13 cellular contexts compared by ENCODE assay signal in the genomic region with DNA sequence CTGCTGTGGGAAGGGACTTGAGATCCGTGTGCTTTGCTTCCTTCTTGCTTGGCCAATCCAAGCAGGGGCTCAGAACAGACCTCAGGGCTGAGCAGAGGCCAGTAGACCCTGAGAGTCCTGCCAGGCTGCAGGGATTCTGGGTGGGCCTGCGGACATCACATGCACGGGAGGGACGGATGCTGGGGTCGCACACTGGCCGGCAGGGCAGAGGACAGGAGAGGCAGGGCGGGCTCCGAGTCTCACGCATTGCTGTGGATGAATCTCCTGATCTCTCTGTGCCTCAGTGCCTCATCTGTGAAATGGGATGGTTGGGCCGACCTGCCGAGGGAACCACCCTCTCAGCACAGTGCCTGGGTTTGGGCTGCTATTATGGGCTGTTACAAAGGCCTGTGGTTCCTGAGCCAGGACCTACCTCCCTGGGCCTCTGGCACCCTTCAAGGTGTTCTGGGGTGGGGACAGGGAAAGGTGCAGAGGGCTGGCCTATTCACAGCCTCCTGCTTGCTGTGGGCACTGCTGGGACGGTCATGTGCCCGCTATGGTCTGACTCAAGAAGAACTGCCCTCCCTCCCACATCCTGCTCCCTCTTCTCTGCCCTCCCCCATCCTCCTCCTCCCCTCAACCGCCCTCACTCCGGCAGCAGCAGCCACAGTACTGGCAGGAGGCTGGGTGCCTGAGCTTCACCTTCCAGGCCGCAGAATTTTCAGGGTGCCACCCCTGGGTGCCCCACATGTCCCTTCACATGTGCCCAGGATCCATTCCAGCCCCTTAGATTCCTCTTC. TPM values are rescaled to one million over a fixed set of nuclear protein-coding genes. Genes with fewer than 3 reads are reported as not detected.
DNase-seq lines count a peak whose midpoint lies in the region; ATAC-seq and TF ChIP-seq lines count a peak whose summit lies in the region.
"Had no signal": no experiment of that assay in that cellular context is flagged by ENCODE, and none has a peak within 500 bp of the region (broad histone marks: within the 10 kb centered on the region; RNA-seq: fewer than 3 reads in every experiment).

No MANE protein-coding gene starts in this region.

- DNase-seq in A172 (ENCODE audit: low spot score) (peak; percentile 74), kidney epithelial cell (ENCODE audit: low read depth) (peak; percentile 68), NCI-H1092 treated with DMSO at 0.1 percent for 48 hours (lab: John Stamatoyannopoulos, UW) (no peak), Karpas-422 (no peak), GM10248 (ENCODE audit: extremely low spot score) (no peak)
- peak; percentile 23 for DNase-seq in Jurkat, Clone E6-1 (ENCODE audit: low read depth, low spot score)
- DNase-seq in CD4-positive, alpha-beta T cell: no peak
- DNase-seq: effector CD4-positive, alpha-beta T cell; KG1; NCI-H69 had no signal

- H3K36me3 ChIP-seq in kidney epithelial cell (ENCODE audit: control insufficient read depth, insufficient read depth, low read length) (peaks cover 1% of the 10 kb centered on the region), Karpas-422 (ENCODE audit: insufficient read depth, low read length) (no peaks in the 10 kb centered on the region)

- H3K4me1 Mint-ChIP-seq in CD4-positive, alpha-beta T cell (ENCODE audit: low read depth): no peaks in the 10 kb centered on the region

- H3K27ac ChIP-seq in angular gyrus (ENCODE audit: low read depth, low read length) (peak overlapping the region; percentile 9), Karpas-422 (ENCODE audit: low read length) (no peak overlapping the region)
- H3K27ac ChIP-seq in CD4-positive, alpha-beta T cell (ENCODE audit: low read depth, low read length): no peak overlapping the region
- H3K27ac ChIP-seq: parathyroid adenoma had no signal

- no peaks in the 10 kb centered on the region for H3K9me3 ChIP-seq in CD4-positive, alpha-beta T cell (ENCODE audit: control insufficient read depth, low read length)
- no peaks in the 10 kb centered on the region for H3K9me3 ChIP-seq in Karpas-422 (ENCODE audit: low read length)

- H3K36me3 Mint-ChIP-seq in CD4-positive, alpha-beta T cell (ENCODE audit: low read depth): no peaks in the 10 kb centered on the region

- no peaks in the 10 kb centered on the region for H3K9me2 ChIP-seq in Karpas-422 (replicated peaks; ENCODE audit: insufficient read depth, low read length)

- ATAC-seq in CD4-positive, alpha-beta T cell (ENCODE audit: poor library complexity): no peak

- H3K27ac Mint-ChIP-seq in CD4-positive, alpha-beta T cell: no peak overlapping the region

- no peaks in the 10 kb centered on the region for H4K20me1 ChIP-seq in Karpas-422 (ENCODE audit: insufficient read depth, low read depth, low read length)

- CTCF ChIA-PET in CD4-positive, alpha-beta T cell (lab: Charles Lee): no interaction called here
- CTCF ChIA-PET in GM10248 (lab: Yijun Ruan, JAX): no interaction called here

- no peak overlapping the region for H3K4me3 Mint-ChIP-seq in CD4-positive, alpha-beta T cell

- no peaks in the 10 kb centered on the region for H3K79me2 ChIP-seq in Karpas-422 (ENCODE audit: low read length)
- H3K79me2 ChIP-seq: parathyroid adenoma had no signal

- H3K9me3 Mint-ChIP-seq in CD4-positive, alpha-beta T cell: no peaks in the 10 kb centered on the region

- no peak overlapping the region for H3K4me3 ChIP-seq in Jurkat, Clone E6-1 (ENCODE audit: low read length)
- H3K4me3 ChIP-seq in kidney epithelial cell (ENCODE audit: low read depth, low read length): no peak overlapping the region
- H3K4me3 ChIP-seq in Karpas-422 (ENCODE audit: low read length): no peak overlapping the region

- no peak for TF ChIP-seq CTCF in kidney epithelial cell (IDR thresholded peaks at IDR 0.05; ENCODE audit: insufficient read depth, low read length, poor library complexity, severe bottlenecking)
- TF ChIP-seq CTCF in CD4-positive, alpha-beta T cell (IDR thresholded peaks at IDR 0.05): no peak
- TF ChIP-seq CTCF in GM10248 (IDR thresholded peaks at IDR 0.05; ENCODE audit: control extremely low read depth, extremely low read depth, low read depth, missing control alignments): no peak

- no peak overlapping the region for H3K4me2 ChIP-seq in Karpas-422 (ENCODE audit: low read depth, low read length, poor library complexity, severe bottlenecking)

- peaks cover 8% of the 10 kb centered on the region for H3K4me1 ChIP-seq in Karpas-422 (ENCODE audit: low read length)
- H3K4me1 ChIP-seq: parathyroid adenoma had no signal

- H3K9ac ChIP-seq in Karpas-422 (ENCODE audit: low read length): no peak overlapping the region
- H3K9ac ChIP-seq: parathyroid adenoma had no signal

- H2AFZ ChIP-seq in Karpas-422 (ENCODE audit: low read length): no peak overlapping the region
- H2AFZ ChIP-seq: parathyroid adenoma had no signal

- H3K27me3 ChIP-seq in kidney epithelial cell (ENCODE audit: control insufficient read depth, insufficient read depth, low read length): no peaks in the 10 kb centered on the region
- H3K27me3 ChIP-seq in CD4-positive, alpha-beta T cell (ENCODE audit: control insufficient read depth, insufficient read depth, low read length): no peaks in the 10 kb centered on the region
- no peaks in the 10 kb centered on the region for H3K27me3 ChIP-seq in Karpas-422 (ENCODE audit: low read length)

- POLR2A ChIA-PET in CD4-positive, alpha-beta T cell (lab: Charles Lee): no interaction called here
- POLR2A ChIA-PET in GM10248 (lab: Yijun Ruan, JAX): no interaction called here

- intact Hi-C loops in CD4-positive, alpha-beta T cell (cut with DNase I, micrococcal nuclease): no loop called here

- no peaks in the 10 kb centered on the region for H3K27me3 Mint-ChIP-seq in CD4-positive, alpha-beta T cell

RNA-seq across cellular contexts. Expression of a gene that starts 43.3 kb away (rescaled TPM):
- 42.6 and 43.2 TPM in 2 replicates for total RNA-seq in A172 (2014; rRNA removed; shearing (Covaris generic))
- polyA plus RNA-seq in Jurkat, Clone E6-1 (2012; ENCODE audit: insufficient read depth, insufficient read length): 11.2 TPM
- total RNA-seq in kidney epithelial cell: 69.2 and 72.8 TPM in 2 replicates
- total RNA-seq in CD4-positive, alpha-beta T cell: under 1 TPM in 1 of 2 experiments, not detected in 1; 0.17 TPM
- not detected in 2 replicates for total RNA-seq in Karpas-422 (2014; rRNA removed; shearing (Covaris generic); ENCODE audit: low replicate concordance)

RNA-seq across cellular contexts. Expression of a gene that starts 50.0 kb away (rescaled TPM):
- total RNA-seq in A172 (2014; rRNA removed; shearing (Covaris generic)): 0.02 and 0.05 TPM in 2 replicates
- polyA plus RNA-seq in Jurkat, Clone E6-1 (2012; ENCODE audit: insufficient read depth, insufficient read length): not detected
- total RNA-seq in kidney epithelial cell: 0.14 TPM in 1 of 2 replicates, not detected in the other
- not detected for total RNA-seq in CD4-positive, alpha-beta T cell
- not detected in 2 replicates for total RNA-seq in Karpas-422 (2014; rRNA removed; shearing (Covaris generic); ENCODE audit: low replicate concordance)
- total RNA-seq: T-helper 2 cell treated with Interferon-gamma antibody and Interleukin-4, amounts not matched to agents 100 ng/mL and 5 ng/mL, for 36 hours had no signal

Comparison
In these comparisons a context has a peak if more than half of its experiments do, and no peak if none do; other contexts are left out.
1. DNase-seq: peak in A172 (single experiment), Jurkat, Clone E6-1 (single experiment) and kidney epithelial cell (single experiment); none in CD4-positive, alpha-beta T cell (0 of 10), NCI-H1092 treated with DMSO at 0.1 percent for 48 hours (single experiment), Karpas-422 (single experiment) and GM10248 (single experiment).
2. RNA of a gene that starts 43.3 kb away (total RNA-seq): 69.2 to 72.8 TPM in kidney epithelial cell and 42.6 to 43.2 TPM in A172; 0.17 TPM in CD4-positive, alpha-beta T cell and not detected in Karpas-422; every median in the first group is over 10 times any median in the second.